In the genomic region with DNA sequence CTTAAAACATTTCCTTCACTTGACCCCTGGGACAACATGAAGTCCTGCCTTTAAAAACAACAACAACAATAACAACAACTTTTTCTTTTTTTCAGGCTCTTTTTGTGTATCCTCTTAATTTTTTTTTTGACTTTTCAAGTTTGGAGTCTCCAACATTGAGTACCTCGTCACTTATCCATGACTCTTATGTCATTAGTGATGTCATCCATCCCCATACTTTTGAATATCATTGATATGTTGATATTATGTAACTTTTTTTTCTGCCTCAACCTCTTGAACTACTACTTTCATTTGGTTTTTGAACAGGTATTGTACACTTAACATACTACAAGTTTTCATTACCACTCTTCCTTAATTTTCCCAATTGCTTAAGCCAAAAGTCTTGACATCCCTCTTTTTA, we compare ENCODE assay signal across 36 cellular contexts.
"Had no signal": no experiment of that assay in that cellular context is flagged by ENCODE, and none has a peak within 500 bp of the region (broad histone marks: within the 10 kb centered on the region; RNA-seq: fewer than 3 reads in every experiment).

No MANE protein-coding gene starts in this region.

- H3K27me3 ChIP-seq: MG63 had no signal

- H3K4me3 ChIP-seq: MG63 had no signal

- H3K9me3 ChIP-seq: MG63 had no signal

- H3K36me3 ChIP-seq: MG63 had no signal

- DNase-seq: Karpas-422, Kasumi-1, MG63, MM.1S, MV-4-11, NCI-H1048, NCI-H1092, NCI-H1092 treated with DMSO at 0.1 percent for 48 hours, NCI-H1105, NCI-H1105 treated with DMSO at 0.1 percent for 48 hours, NCI-H1417, NCI-H1417 treated with DMSO at 0.1 percent for 48 hours, NCI-H1436, NCI-H1436 treated with DMSO at 0.1 percent for 48 hours, NCI-H146, NCI-H1694, NCI-H1694 treated with DMSO at 0.1 percent for 48 hours, NCI-H187, NCI-H187 treated with DMSO at 0.1 percent for 48 hours, NCI-H1930, NCI-H2029, NCI-H2029 treated with DMSO at 0.1 percent for 48 hours, NCI-H2081, NCI-H2081 treated with DMSO at 0.1 percent for 48 hours, NCI-H2107, NCI-H2171, NCI-H2171 treated with DMSO at 0.1 percent for 48 hours, NCI-H2227 treated with DMSO at 0.1 percent for 48 hours, NCI-H226, NCI-H345, NCI-H446, NCI-H446 treated with DMSO at 0.1 percent for 48 hours, NCI-H510A, NCI-H510A treated with DMSO at 0.1 percent for 48 hours, NCI-H524, NCI-H524 treated with DMSO at 0.1 percent for 48 hours had no signal
